13 cellular contexts compared by ENCODE assay signal in the genomic region with DNA sequence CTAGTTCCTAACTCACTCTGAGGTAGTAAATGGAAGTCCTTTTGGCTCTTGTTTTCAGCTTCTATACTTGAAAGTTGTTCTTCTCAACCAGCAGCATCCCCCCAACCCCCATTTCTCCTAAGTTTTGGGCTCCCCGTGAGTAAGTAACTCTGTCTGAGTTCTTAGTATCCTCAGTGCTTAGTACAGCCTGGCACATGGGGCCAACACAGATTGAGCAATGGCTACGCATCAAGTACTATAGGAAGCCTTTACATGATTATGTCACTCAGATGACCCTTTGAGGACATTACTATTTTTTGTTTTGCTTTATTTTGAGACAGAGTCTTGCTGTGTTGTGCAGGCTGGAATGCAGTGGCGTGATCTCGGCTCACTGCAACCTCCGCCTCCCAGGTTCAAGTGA. TPM values are rescaled to one million over a fixed set of nuclear protein-coding genes. Genes with fewer than 3 reads are reported as not detected.
"Had no signal": no experiment of that assay in that cellular context is flagged by ENCODE, and none has a peak within 500 bp of the region (broad histone marks: within the 10 kb centered on the region; RNA-seq: fewer than 3 reads in every experiment).

No MANE protein-coding gene starts in this region.

- DNase-seq: activated CD8-positive, alpha-beta memory T cell treated with anti-CD3 and anti-CD28 coated beads, Interleukin-2, amount 50 U/mL, for 4 hours; activated CD8-positive, alpha-beta T cell treated with anti-CD3 and anti-CD28 coated beads for 36 hours; activated naive CD4-positive, alpha-beta T cell; activated T-cell treated with anti-CD3 and anti-CD28 coated beads, Interleukin-2, amount 50 U/mL, for 72 hours; colonic mucosa; effector CD4-positive, alpha-beta T cell; retina; stimulated activated CD4-positive, alpha-beta T cell treated with anti-CD3 and anti-CD28 coated beads, Interleukin-15, amount 100 ng/mL, for 24 hours; stimulated activated CD4-positive, alpha-beta T cell treated with anti-CD3 and anti-CD28 coated beads, Interleukin-4, amount 100 ng/mL, for 24 hours; T-helper 9 cell; uterus had no signal

- H3K27ac ChIP-seq: colonic mucosa, thoracic aorta, uterus, VCaP had no signal

- H3K9me3 ChIP-seq: colonic mucosa, thoracic aorta, uterus had no signal

- ATAC-seq: activated CD8-positive, alpha-beta T cell treated with anti-CD3 and anti-CD28 coated beads for 36 hours; activated T-cell treated with anti-CD3 and anti-CD28 coated beads, Interleukin-2, amount 50 U/mL, for 72 hours had no signal

- H3K4me3 ChIP-seq: colonic mucosa, thoracic aorta, uterus had no signal

- H3K27me3 ChIP-seq: colonic mucosa, uterus had no signal

- H3K36me3 ChIP-seq: colonic mucosa, thoracic aorta, uterus had no signal

- H3K4me1 ChIP-seq: colonic mucosa had no signal

RNA-seq across cellular contexts. Expression of a gene that starts 49.1 kb away (rescaled TPM):
- total RNA-seq: activated CD8-positive, alpha-beta T cell treated with anti-CD3 and anti-CD28 coated beads for 36 hours; activated T-cell treated with anti-CD3 and anti-CD28 coated beads, Interleukin-2, amount 50 U/mL, for 72 hours had no signal
